ENCODE assay signal across 25 cellular contexts in genomic region chr1:169042377-169042776, GRCh38.
"Had no signal": no experiment of that assay in that cellular context is flagged by ENCODE, and none has a peak within 500 bp of the region (broad histone marks: within the 10 kb centered on the region; RNA-seq: fewer than 3 reads in every experiment).

No MANE protein-coding gene starts in this region.

- H3K79me2 ChIP-seq: hepatocyte had no signal

- H3K27ac ChIP-seq: colonic mucosa, epithelial cell of prostate, esophagus squamous epithelium, hepatocyte, right lobe of liver had no signal

- H3K27me3 ChIP-seq: colonic mucosa, esophagus squamous epithelium, hepatocyte, right lobe of liver, tibial nerve had no signal

- H3K4me1 ChIP-seq: right lobe of liver had no signal

- H3K4me3 ChIP-seq: colonic mucosa, esophagus squamous epithelium, hepatocyte, right lobe of liver, tibial nerve had no signal

- H2AFZ ChIP-seq: hepatocyte had no signal

- FAIRE-seq: endometrium, keratinocyte had no signal

- H3K9me3 ChIP-seq: colonic mucosa, esophagus squamous epithelium, right lobe of liver had no signal

- ATAC-seq: activated CD8-positive, alpha-beta T cell treated with anti-CD3 and anti-CD28 coated beads, Interleukin-2, amount 10 ng/mL, durations not matched to agents 7 days and 5 days had no signal

- H3K36me3 ChIP-seq: colonic mucosa, esophagus squamous epithelium, right lobe of liver, tibial nerve had no signal

- H3K4me2 ChIP-seq: hepatocyte had no signal

- DNase-seq: activated CD4-positive, CD25-positive, alpha-beta regulatory T cell treated with anti-CD3 and anti-CD28 coated beads, Interleukin-2, amount 50 U/mL, for 72 hours; activated CD8-positive, alpha-beta T cell treated with anti-CD3 and anti-CD28 coated beads, Interleukin-2, amount 10 ng/mL, durations not matched to agents 7 days and 5 days; activated gamma-delta T cell; activated naive CD4-positive, alpha-beta T cell treated with anti-CD3 and anti-CD28 coated beads, Interleukin-2, amount 10 ng/mL, durations not matched to agents 7 days and 5 days; activated T-cell treated with anti-CD3 and anti-CD28 coated beads, Interleukin-2, amount 50 U/mL, for 1 hour; anterior cingulate cortex; cerebellar nuclear complex; colonic mucosa; effector CD8-positive, alpha-beta T cell; esophagus squamous epithelium; foreskin melanocyte; left cardiac atrium; naive B cell; nucleus accumbens; posterior cingulate gyrus; right lobe of liver; stimulated activated CD4-positive, alpha-beta T cell treated with anti-CD3 and anti-CD28 coated beads, Interleukin-2, amount 100 ng/mL, for 48 hours; stimulated activated naive CD4-positive, alpha-beta T cell treated with Interleukin-2 at 50 U/mL for 16 hours; SW 1271; T-helper 2 cell had no signal
